Comparison of ENCODE assay signal across 20 cellular contexts in genomic region chr11:113562576-113562975, GRCh38.
DNase-seq lines count a peak whose midpoint lies in the region; ATAC-seq and TF ChIP-seq lines count a peak whose summit lies in the region.
"Had no signal": no experiment of that assay in that cellular context is flagged by ENCODE, and none has a peak within 500 bp of the region (broad histone marks: within the 10 kb centered on the region; RNA-seq: fewer than 3 reads in every experiment).

No MANE protein-coding gene starts in this region.

- no peak overlapping the region for H3K23ac ChIP-seq in trophoblast cell (ENCODE audit: low read length)

- no peaks in the 10 kb centered on the region for H3K36me3 Mint-ChIP-seq in CD4-positive, CD25-positive, alpha-beta regulatory T cell
- H3K36me3 Mint-ChIP-seq in GM23338 (ENCODE audit: low read depth), result no peaks in the 10 kb centered on the region
- no peaks in the 10 kb centered on the region for H3K36me3 Mint-ChIP-seq in activated CD4-positive, alpha-beta memory T cell treated with anti-CD3 and anti-CD28 coated beads for 36 hours

- H3K27me3 ChIP-seq in CD4-positive, CD25-positive, alpha-beta regulatory T cell (ENCODE audit: control insufficient read depth, insufficient read depth, low read length), result no peaks in the 10 kb centered on the region
- no peaks in the 10 kb centered on the region for H3K27me3 ChIP-seq in GM23338 (ENCODE audit: insufficient read depth)
- no peaks in the 10 kb centered on the region for H3K27me3 ChIP-seq in trophoblast cell (ENCODE audit: insufficient read depth, low read length)

- H4K20me1 ChIP-seq in GM23338 (replicated peaks; ENCODE audit: insufficient read depth), result no peaks in the 10 kb centered on the region

- H3K79me1 ChIP-seq in trophoblast cell (ENCODE audit: low read length), result peaks cover 24% of the 10 kb centered on the region

- H3F3A ChIP-seq in GM23338 (replicated peaks; ENCODE audit: low read depth), result no peaks in the 10 kb centered on the region

- H2BK5ac ChIP-seq in trophoblast cell (ENCODE audit: low read depth, low read length, poor library complexity), result peak overlapping the region; percentile 46

- H3K4me3 Mint-ChIP-seq in CD4-positive, CD25-positive, alpha-beta regulatory T cell, result peak overlapping the region in 2 of 4 donors; percentile 4 to 59
- H3K4me3 Mint-ChIP-seq in GM23338, result no peak overlapping the region
- H3K4me3 Mint-ChIP-seq in activated CD4-positive, alpha-beta memory T cell treated with anti-CD3 and anti-CD28 coated beads for 36 hours, result no peak overlapping the region
- H3K4me3 Mint-ChIP-seq: CD4-positive, alpha-beta T cell had no signal

- H3K4me2 ChIP-seq in GM23338 (peak overlapping the region; percentile 6; the same call in 1 of the 2 replicates), trophoblast cell (ENCODE audit: low read length) (peak overlapping the region; percentile 48)

- CTCF ChIA-PET in activated CD4-positive, alpha-beta memory T cell treated with anti-CD3 and anti-CD28 coated beads for 36 hours (lab: Charles Lee), result no interaction called here

- no peak overlapping the region for H4K91ac ChIP-seq in trophoblast cell (ENCODE audit: low read depth, low read length)

- H2BK120ac ChIP-seq in trophoblast cell (ENCODE audit: insufficient read depth, low read length, poor library complexity), result no peak overlapping the region

- intact Hi-C loops in activated CD4-positive, alpha-beta memory T cell treated with anti-CD3 and anti-CD28 coated beads for 36 hours (cut with micrococcal nuclease), result loop anchor here (10.0 kb wide), 1 partner anchor 122 kb away; no protein-coding TSS in a partner anchor

- H3K9me2 ChIP-seq in GM23338 (ENCODE audit: insufficient read depth), result 0 out of 2 replicates have a peak, but pooled peaks cover 5% of the 10 kb centered on the region

- no peak overlapping the region for H4K8ac ChIP-seq in trophoblast cell (ENCODE audit: low read depth, low read length)

- no peak overlapping the region for H3K18ac ChIP-seq in trophoblast cell (ENCODE audit: low read length)

- H3K79me2 ChIP-seq in GM23338 (replicated peaks; ENCODE audit: insufficient read depth) (no peaks in the 10 kb centered on the region), trophoblast cell (ENCODE audit: control insufficient read depth, insufficient read depth, low read length, poor library complexity) (peaks cover 1% of the 10 kb centered on the region)

- no peaks in the 10 kb centered on the region for H3K4me1 ChIP-seq in CD4-positive, CD25-positive, alpha-beta regulatory T cell (ENCODE audit: control insufficient read depth, insufficient read depth, low read length, poor library complexity, severe bottlenecking)
- H3K4me1 ChIP-seq in GM23338 (ENCODE audit: insufficient read depth), result peaks cover 24% of the 10 kb centered on the region
- peaks cover 17 to 21% of the 10 kb centered on the region in 2 experiments for H3K4me1 ChIP-seq in trophoblast cell (ENCODE audit: control insufficient read depth in 1 of 2, insufficient read depth in 2 of 2, low read length in 2 of 2)

- TF ChIP-seq CTCF in GM23338 (conservative IDR thresholded peaks at IDR 0.05; ENCODE audit: low read depth in 2 of 2), result no peak

- H2AFZ ChIP-seq in GM23338, result peak overlapping the region; percentile 1; the same call in 1 of the 2 replicates
- H2AFZ ChIP-seq in trophoblast cell (ENCODE audit: insufficient read depth, low read length, poor library complexity), result no peak overlapping the region
- H2AFZ ChIP-seq: GM23248 had no signal

- POLR2A ChIA-PET in activated CD4-positive, alpha-beta memory T cell treated with anti-CD3 and anti-CD28 coated beads for 36 hours (lab: Charles Lee), result interaction anchor here (0.6 kb wide), 1 partner anchor 925 kb away, joined by 3 read pairs; no protein-coding TSS in a partner anchor

- H3K9me3 Mint-ChIP-seq in CD4-positive, CD25-positive, alpha-beta regulatory T cell, result no peaks in the 10 kb centered on the region
- H3K9me3 Mint-ChIP-seq in GM23338, result no peaks in the 10 kb centered on the region
- no peaks in the 10 kb centered on the region for H3K9me3 Mint-ChIP-seq in activated CD4-positive, alpha-beta memory T cell treated with anti-CD3 and anti-CD28 coated beads for 36 hours
- H3K9me3 Mint-ChIP-seq: CD4-positive, alpha-beta T cell had no signal

- H3K14ac ChIP-seq in trophoblast cell (ENCODE audit: low read length), result no peak overlapping the region

- no peaks in the 10 kb centered on the region for H3K27me3 Mint-ChIP-seq in CD4-positive, CD25-positive, alpha-beta regulatory T cell
- H3K27me3 Mint-ChIP-seq in GM23338 (ENCODE audit: insufficient read depth, low read depth, poor library complexity), result peaks cover 3% of the 10 kb centered on the region
- H3K27me3 Mint-ChIP-seq in activated CD4-positive, alpha-beta memory T cell treated with anti-CD3 and anti-CD28 coated beads for 36 hours, result peaks cover 15% of the 10 kb centered on the region

- ATAC-seq in CD4-positive, CD25-positive, alpha-beta regulatory T cell (ENCODE audit: low read depth in 2 of 2), result no peak
- no peak for ATAC-seq in GM23338
- no peak for ATAC-seq in HG03175 (IDR thresholded peaks at IDR 0.05; ENCODE audit: unreplicated experiment)

- H3K9ac ChIP-seq in trophoblast cell (ENCODE audit: low read length), result no peak overlapping the region
- H3K9ac ChIP-seq: GM23248 had no signal

- no peak overlapping the region for H2BK12ac ChIP-seq in trophoblast cell (ENCODE audit: low read length)

- peak overlapping the region; percentile 67 for H3K4me3 ChIP-seq in CD4-positive, CD25-positive, alpha-beta regulatory T cell (ENCODE audit: low read depth, low read length)
- H3K4me3 ChIP-seq in GM23338 (no peak overlapping the region), trophoblast cell (ENCODE audit: low read depth, low read length) (no peak overlapping the region)
- H3K4me3 ChIP-seq: GM23248, SK-N-MC had no signal

- H3K27ac Mint-ChIP-seq in CD4-positive, CD25-positive, alpha-beta regulatory T cell, result peak overlapping the region in 2 of 3 donors; percentile 33 to 46
- H3K27ac Mint-ChIP-seq in GM23338, result no peak overlapping the region
- peak overlapping the region; percentile 21 for H3K27ac Mint-ChIP-seq in activated CD4-positive, alpha-beta memory T cell treated with anti-CD3 and anti-CD28 coated beads for 36 hours
- H3K27ac Mint-ChIP-seq: CD4-positive, alpha-beta T cell had no signal

- DNase-seq in CD4-positive, CD25-positive, alpha-beta regulatory T cell, result no peak
- no peak for DNase-seq in GM23338 (ENCODE audit: low spot score)
- no peak for DNase-seq in activated CD4-positive, alpha-beta memory T cell treated with anti-CD3 and anti-CD28 coated beads for 36 hours
- DNase-seq in trophoblast cell, result no peak
- DNase-seq in stimulated activated naive CD4-positive, alpha-beta T cell (lab: John Stamatoyannopoulos, UW), result no peak
- no peak for DNase-seq in activated effector memory CD4-positive, alpha-beta T cell treated with Interleukin-2 at 50 U/mL for 16 hours
- DNase-seq: CD4-positive, alpha-beta T cell; COR-L47; DMS 273 treated with DMSO at 0.1 percent for 48 hours; HCEC 1CT; Karpas-422; NCI-H1417; NCI-H1694 treated with DMSO at 0.1 percent for 48 hours; NCI-H2227 treated with DMSO at 0.1 percent for 48 hours; NCI-H510A; SHP77 treated with DMSO at 0.1 percent for 48 hours had no signal

- no peak overlapping the region for H2AK5ac ChIP-seq in trophoblast cell (ENCODE audit: low read length)

- no peaks in the 10 kb centered on the region for H3K9me3 ChIP-seq in CD4-positive, CD25-positive, alpha-beta regulatory T cell (ENCODE audit: control insufficient read depth in 2 of 2, low read length in 2 of 2)
- H3K9me3 ChIP-seq in trophoblast cell (ENCODE audit: insufficient read depth, low read depth, low read length), result no peaks in the 10 kb centered on the region

- no peaks in the 10 kb centered on the region for H3K36me3 ChIP-seq in CD4-positive, CD25-positive, alpha-beta regulatory T cell (ENCODE audit: control insufficient read depth, insufficient read depth, low read length)
- H3K36me3 ChIP-seq in GM23338 (ENCODE audit: insufficient read depth), result no peaks in the 10 kb centered on the region
- no peaks in the 10 kb centered on the region for H3K36me3 ChIP-seq in trophoblast cell (ENCODE audit: control insufficient read depth in 1 of 2, insufficient read depth in 2 of 2, low read length in 2 of 2)

- H3K4ac ChIP-seq in trophoblast cell (ENCODE audit: low read depth, low read length), result no peak overlapping the region

- H3K27ac ChIP-seq in CD4-positive, CD25-positive, alpha-beta regulatory T cell (ENCODE audit: insufficient read depth, low read length, poor library complexity, severe bottlenecking), result peak overlapping the region; percentile 42
- H3K27ac ChIP-seq in GM23338 (ENCODE audit: low read depth), result no peak overlapping the region
- peak overlapping the region; percentile 36 for H3K27ac ChIP-seq in trophoblast cell (ENCODE audit: low read depth, low read length)
- H3K27ac ChIP-seq: GM23248, RWPE1, SK-N-MC had no signal

- no peak overlapping the region for H4K12ac ChIP-seq in trophoblast cell (ENCODE audit: low read depth, low read length)

- peaks cover 0 to 19% (median 7%) of the 10 kb centered on the region in 4 donors for H3K4me1 Mint-ChIP-seq in CD4-positive, CD25-positive, alpha-beta regulatory T cell
- peaks cover 57% of the 10 kb centered on the region for H3K4me1 Mint-ChIP-seq in GM23338
- peaks cover 6% of the 10 kb centered on the region for H3K4me1 Mint-ChIP-seq in activated CD4-positive, alpha-beta memory T cell treated with anti-CD3 and anti-CD28 coated beads for 36 hours (ENCODE audit: low read depth)

TF ChIP-seq in GM23338, 12 proteins besides CTCF, POLR2A, EP300 and RAD21:
- TF ChIP-seq EZH2phosphoT487 (IDR thresholded peaks at IDR 0.05; ENCODE audit: unreplicated experiment) (no peak), NANOG (IDR thresholded peaks at IDR 0.05; ENCODE audit: borderline replicate concordance) (no peak), ETS1 (IDR thresholded peaks at IDR 0.05) (no peak), ZNF114 (CRISPR knock-in tag; IDR thresholded peaks at IDR 0.05) (no peak), JUNB (IDR thresholded peaks at IDR 0.05; ENCODE audit: unreplicated experiment) (no peak)
TF ChIP-seq in GM23338: peak in this region for 0.
